Comparison of ENCODE assay signal across 12 cellular contexts in genomic region chr10:12418725-12419278, GRCh38.
DNase-seq lines count a peak whose midpoint lies in the region; ATAC-seq and TF ChIP-seq lines count a peak whose summit lies in the region.
"Had no signal": no experiment of that assay in that cellular context is flagged by ENCODE, and none has a peak within 500 bp of the region (broad histone marks: within the 10 kb centered on the region; RNA-seq: fewer than 3 reads in every experiment).

No MANE protein-coding gene starts in this region.

- no peak for ATAC-seq in Right ventricle myocardium superior (ENCODE audit: poor library complexity)
- ATAC-seq in psoas muscle, result peak in 1 of 4 donors; percentile 30

- peaks cover 14% of the 10 kb centered on the region for H3K4me1 ChIP-seq in left ventricle myocardium inferior
- peaks cover 50% of the 10 kb centered on the region for H3K4me1 ChIP-seq in adipocyte (ENCODE audit: control insufficient read depth, insufficient read depth, low read length)
- no peaks in the 10 kb centered on the region for H3K4me1 ChIP-seq in psoas muscle
- H3K4me1 ChIP-seq in uterus, result peaks cover 0 to 10% of the 10 kb centered on the region in 2 donors
- H3K4me1 ChIP-seq: breast epithelium had no signal

- H3K9ac ChIP-seq in adipocyte (ENCODE audit: low read length), result peak overlapping the region; percentile 20

- H3K36me3 ChIP-seq in left ventricle myocardium inferior, result no peaks in the 10 kb centered on the region
- H3K36me3 ChIP-seq in adipocyte (ENCODE audit: control insufficient read depth, insufficient read depth, low read length, severe bottlenecking), result no peaks in the 10 kb centered on the region
- H3K36me3 ChIP-seq in psoas muscle (ENCODE audit: insufficient read depth in 1 of 2, low read depth in 1 of 2), result no peaks in the 10 kb centered on the region
- no peaks in the 10 kb centered on the region for H3K36me3 ChIP-seq in uterus
- H3K36me3 ChIP-seq: breast epithelium had no signal

- TF ChIP-seq CTCF in left ventricle myocardium inferior (IDR thresholded peaks at IDR 0.05; ENCODE audit: borderline replicate concordance) (no peak), psoas muscle (IDR thresholded peaks at IDR 0.05) (no peak), uterus (IDR thresholded peaks at IDR 0.05) (no peak)

- no peak for DNase-seq in left ventricle myocardium inferior
- DNase-seq in Right ventricle myocardium superior, result no peak
- DNase-seq in adipocyte (ENCODE audit: low read depth), result no peak
- DNase-seq in psoas muscle, result peak; percentile 25 to 56
- peak in 1 of 2 donors; percentile 42 for DNase-seq in uterus
- DNase-seq in hypothalamus (lab: John Stamatoyannopoulos, UW), result no peak
- DNase-seq in DMS153 treated with DMSO at 0.1 percent for 48 hours (lab: John Stamatoyannopoulos, UW; ENCODE audit: unreplicated experiment), result no peak
- no peak for DNase-seq in activated CD8-positive, alpha-beta memory T cell treated with anti-CD3 and anti-CD28 coated beads for 24 hours
- DNase-seq: hippocampal formation, Karpas-422, NCI-H2029 treated with DMSO at 0.1 percent for 48 hours had no signal

- 71 to 83% (median 76%) methylated on average over 13 of the region's 13 CpGs for WGBS in psoas muscle, 3 donors

- H3K27me3 ChIP-seq in left ventricle myocardium inferior (ENCODE audit: low read depth), result no peaks in the 10 kb centered on the region
- no peaks in the 10 kb centered on the region for H3K27me3 ChIP-seq in adipocyte (replicated peaks; ENCODE audit: control insufficient read depth, insufficient read depth, low read length)
- H3K27me3 ChIP-seq in psoas muscle (ENCODE audit: insufficient read depth in 3 of 3, low read length in 2 of 3), result no peaks in the 10 kb centered on the region
- no peaks in the 10 kb centered on the region for H3K27me3 ChIP-seq in uterus
- H3K27me3 ChIP-seq: breast epithelium had no signal

- no peaks in the 10 kb centered on the region for H3K9me3 ChIP-seq in left ventricle myocardium inferior (replicated peaks)
- H3K9me3 ChIP-seq in adipocyte (ENCODE audit: control insufficient read depth, low read length), result no peaks in the 10 kb centered on the region
- no peaks in the 10 kb centered on the region for H3K9me3 ChIP-seq in psoas muscle
- H3K9me3 ChIP-seq in uterus, result no peaks in the 10 kb centered on the region
- H3K9me3 ChIP-seq: breast epithelium had no signal

- intact Hi-C loops in left ventricle myocardium inferior (cut with micrococcal nuclease) (no loop called here), Right ventricle myocardium superior (cut with DNase I) (no loop called here), psoas muscle (cut with DNase I) (no loop called here), uterus (cut with DNase I; ENCODE audit: low total_unique reads) (no loop called here)

- TF ChIP-seq POLR2A in uterus (IDR thresholded peaks at IDR 0.05), result no peak

- H3K4me3 ChIP-seq in left ventricle myocardium inferior, result no peak overlapping the region
- H3K4me3 ChIP-seq in adipocyte (ENCODE audit: low read length), result no peak overlapping the region
- H3K4me3 ChIP-seq in psoas muscle, result no peak overlapping the region
- H3K4me3 ChIP-seq in uterus, result no peak overlapping the region
- H3K4me3 ChIP-seq: breast epithelium had no signal

- H3K27ac ChIP-seq in left ventricle myocardium inferior (replicated peaks), result peak overlapping the region; percentile 57
- no peak overlapping the region for H3K27ac ChIP-seq in psoas muscle
- H3K27ac ChIP-seq in uterus, result peak overlapping the region; percentile 46 to 65
- H3K27ac ChIP-seq: breast epithelium had no signal

Comparison
In these comparisons a context has a peak if more than half of its experiments do, and no peak if none do; other contexts are left out.
1. DNase-seq: peak in psoas muscle (2 of 2); none in left ventricle myocardium inferior (single experiment), Right ventricle myocardium superior (single experiment), adipocyte (single experiment), hypothalamus (0 of 51), DMS153 treated with DMSO at 0.1 percent for 48 hours (single experiment) and activated CD8-positive, alpha-beta memory T cell treated with anti-CD3 and anti-CD28 coated beads for 24 hours (single experiment).